Comparison of ENCODE assay signal across 21 cellular contexts in genomic region chr3:27985369-27986035, GRCh38.
A peak's percentile ranks its signal among the peaks of the same experiment; 100 is the strongest.
DNase-seq lines count a peak whose midpoint lies in the region; ATAC-seq, FAIRE-seq and TF ChIP-seq lines count a peak whose summit lies in the region.
"Had no signal": no experiment of that assay in that cellular context is flagged by ENCODE, and none has a peak within 500 bp of the region (broad histone marks: within the 10 kb centered on the region; RNA-seq: fewer than 3 reads in every experiment).

No MANE protein-coding gene starts in this region.

- H3K4me1 ChIP-seq in HUES48 (ENCODE audit: control insufficient read depth, insufficient read depth, low read length) = peaks cover 15% of the 10 kb centered on the region
- H3K4me1 ChIP-seq in endodermal cell (ENCODE audit: control insufficient read depth, insufficient read depth, low read length) = no peaks in the 10 kb centered on the region
- H3K4me1 ChIP-seq in keratinocyte (ENCODE audit: control insufficient read depth, extremely low read depth, insufficient read depth, low read length) = peaks cover 7% of the 10 kb centered on the region
- H3K4me1 ChIP-seq: BLaER1 treated with 17β-estradiol and CSF1 and Interleukin-3, amounts not matched to agents 10 nM and 100 nM; upper lobe of left lung had no signal

- H3K9me1 ChIP-seq in keratinocyte (ENCODE audit: control insufficient read depth, extremely low read depth, insufficient read depth, low read length) = no peaks in the 10 kb centered on the region

- no peaks in the 10 kb centered on the region for H3K9me3 Mint-ChIP-seq in endodermal cell
- peaks cover 0 to 13% of the 10 kb centered on the region in 2 donors for H3K9me3 Mint-ChIP-seq in activated naive CD4-positive, alpha-beta T cell treated with anti-CD3 and anti-CD28 coated beads, Interleukin-2, amount 50 U/mL, for 72 hours
- H3K9me3 Mint-ChIP-seq: activated naive CD4-positive, alpha-beta T cell treated with anti-CD3 and anti-CD28 coated beads for 36 hours had no signal

- H3K27ac Mint-ChIP-seq in endodermal cell = peak overlapping the region; percentile 85
- H3K27ac Mint-ChIP-seq in activated naive CD4-positive, alpha-beta T cell treated with anti-CD3 and anti-CD28 coated beads, Interleukin-2, amount 50 U/mL, for 72 hours = no peak overlapping the region
- H3K27ac Mint-ChIP-seq: activated CD4-positive, alpha-beta T cell treated with anti-CD3 and anti-CD28 coated beads for 36 hours; activated naive CD4-positive, alpha-beta T cell treated with anti-CD3 and anti-CD28 coated beads for 36 hours; activated T-cell treated with anti-CD3 and anti-CD28 coated beads, Interleukin-2, amount 50 U/mL, for 72 hours had no signal

- in situ Hi-C loops in G401 (cut with HindIII; ENCODE audit: low sequenced_read_pairs) = no loop called here

- no peaks in the 10 kb centered on the region for H4K20me1 ChIP-seq in keratinocyte (ENCODE audit: control insufficient read depth, extremely low read depth, insufficient read depth, low read length)
- H4K20me1 ChIP-seq: BLaER1 treated with 17β-estradiol and CSF1 and Interleukin-3, amounts not matched to agents 10 nM and 100 nM had no signal

- H3K4me1 Mint-ChIP-seq in endodermal cell = peaks cover 12% of the 10 kb centered on the region
- H3K4me1 Mint-ChIP-seq: activated CD4-positive, alpha-beta T cell treated with anti-CD3 and anti-CD28 coated beads for 36 hours had no signal

- H3K4me3 Mint-ChIP-seq in endodermal cell = no peak overlapping the region
- H3K4me3 Mint-ChIP-seq: activated CD4-positive, alpha-beta T cell treated with anti-CD3 and anti-CD28 coated beads for 36 hours; activated naive CD4-positive, alpha-beta T cell treated with anti-CD3 and anti-CD28 coated beads for 36 hours; activated T-cell treated with anti-CD3 and anti-CD28 coated beads, Interleukin-2, amount 50 U/mL, for 72 hours had no signal

- ATAC-seq in activated naive CD4-positive, alpha-beta T cell treated with anti-CD3 and anti-CD28 coated beads, Interleukin-2, amount 50 U/mL, for 72 hours = no peak
- ATAC-seq: activated CD4-positive, alpha-beta T cell treated with anti-CD3 and anti-CD28 coated beads for 36 hours; activated T-cell treated with anti-CD3 and anti-CD28 coated beads, Interleukin-2, amount 50 U/mL, for 72 hours had no signal

- H3K27me3 ChIP-seq in HUES48 (ENCODE audit: control insufficient read depth, insufficient read depth, low read length) (no peaks in the 10 kb centered on the region), endodermal cell (ENCODE audit: control insufficient read depth, insufficient read depth, low read length, poor library complexity, severe bottlenecking) (no peaks in the 10 kb centered on the region), keratinocyte (ENCODE audit: control insufficient read depth, extremely low read depth, insufficient read depth, low read length) (no peaks in the 10 kb centered on the region)
- H3K27me3 ChIP-seq: BLaER1 treated with 17β-estradiol and CSF1 and Interleukin-3, amounts not matched to agents 10 nM and 100 nM; upper lobe of left lung had no signal

- H3K9ac ChIP-seq in HUES48 (ENCODE audit: low read depth, low read length) (peak overlapping the region; percentile 28; the same call in 1 of the 2 replicates), endodermal cell (ENCODE audit: extremely low read depth, low read length, poor library complexity, severe bottlenecking) (no peak overlapping the region), keratinocyte (ENCODE audit: control insufficient read depth, extremely low read depth, insufficient read depth, low read length) (no peak overlapping the region)
- H3K9ac ChIP-seq: BLaER1 treated with 17β-estradiol and CSF1 and Interleukin-3, amounts not matched to agents 10 nM and 100 nM had no signal

- H3K4me3 ChIP-seq in HUES48 (ENCODE audit: low read depth, low read length) (no peak overlapping the region; the same call in 1 of the 2 replicates), endodermal cell (ENCODE audit: low read length) (no peak overlapping the region), keratinocyte (ENCODE audit: control insufficient read depth in 2 of 3, extremely low read depth in 1 of 3, insufficient read depth in 2 of 3, low read depth in 1 of 3, low read length in 3 of 3) (no peak overlapping the region)
- H3K4me3 ChIP-seq: BLaER1 treated with 17β-estradiol and CSF1 and Interleukin-3, amounts not matched to agents 10 nM and 100 nM; upper lobe of left lung had no signal

- TF ChIP-seq CTCF in endodermal cell (conservative IDR thresholded peaks at IDR 0.05) (no peak), keratinocyte (optimal IDR thresholded peaks at IDR 0.05 in 1 of 3, IDR thresholded peaks at IDR 0.05 in 1 of 3, conservative IDR thresholded peaks at IDR 0.05 in 1 of 3; ENCODE audit: extremely low read depth in 1 of 3, insufficient read depth in 2 of 3, low read length in 3 of 3) (no peak)

- no peaks in the 10 kb centered on the region for H3K79me2 ChIP-seq in keratinocyte (ENCODE audit: control insufficient read depth, insufficient read depth, low read length)

- peak overlapping the region; percentile 49 for H3K27ac ChIP-seq in HUES48 (ENCODE audit: low read depth, low read length)
- H3K27ac ChIP-seq in endodermal cell (ENCODE audit: low read depth, low read length) = no peak overlapping the region
- no peak overlapping the region for H3K27ac ChIP-seq in keratinocyte (ENCODE audit: control insufficient read depth, insufficient read depth, low read length)
- H3K27ac ChIP-seq: BLaER1 treated with 17β-estradiol and CSF1 and Interleukin-3, amounts not matched to agents 10 nM and 100 nM; dorsolateral prefrontal cortex; upper lobe of left lung had no signal

- peak overlapping the region; percentile 7 for H3K4me2 ChIP-seq in keratinocyte (ENCODE audit: control insufficient read depth, extremely low read depth, insufficient read depth, low read depth, low read length)
- H3K4me2 ChIP-seq: BLaER1 treated with 17β-estradiol and CSF1 and Interleukin-3, amounts not matched to agents 10 nM and 100 nM had no signal

- dilution Hi-C loops in keratinocyte (cut with MboI; ENCODE audit: extremely low pct_ligation_motif_present, low sequenced_read_pairs) = no loop called here

- H3K27me3 Mint-ChIP-seq in endodermal cell (ENCODE audit: insufficient read depth) = no peaks in the 10 kb centered on the region

- H2AFZ ChIP-seq in keratinocyte (ENCODE audit: control insufficient read depth, low read length) = no peak overlapping the region

- peak; percentile 27 for DNase-seq in EH (ENCODE audit: low read depth)
- DNase-seq in endodermal cell = no peak
- peak; percentile 23 for DNase-seq in keratinocyte (ENCODE audit: low read depth, low spot score)
- no peak for DNase-seq in activated naive CD4-positive, alpha-beta T cell treated with anti-CD3 and anti-CD28 coated beads, Interleukin-2, amount 50 U/mL, for 72 hours (ENCODE audit: low spot score in 2 of 2)
- no peak for DNase-seq in G401 (ENCODE audit: low spot score)
- DNase-seq in HuH-7 (ENCODE audit: low spot score) = no peak
- no peak for DNase-seq in stimulated activated CD4-positive, alpha-beta T cell treated with anti-CD3 and anti-CD28 coated beads, Interleukin-12 subunit alpha, Interleukin-12 subunit beta, amount 100 ng/mL, for 4 hours
- DNase-seq: activated CD4-positive, alpha-beta T cell treated with anti-CD3 and anti-CD28 coated beads for 36 hours; activated naive CD4-positive, alpha-beta T cell treated with anti-CD3 and anti-CD28 coated beads for 36 hours; activated T-cell treated with anti-CD3 and anti-CD28 coated beads, Interleukin-2, amount 50 U/mL, for 72 hours; Calu3; dorsolateral prefrontal cortex; Kasumi-1; NCI-H187 treated with DMSO at 0.1 percent for 48 hours; NCI-H748 treated with DMSO at 0.1 percent for 48 hours; SIG-M5; stimulated activated CD8-positive, alpha-beta memory T cell treated with anti-CD3 and anti-CD28 coated beads, Interleukin-4, amount 100 ng/mL, for 48 hours; upper lobe of left lung had no signal

- H3K36me3 ChIP-seq in HUES48 (ENCODE audit: control insufficient read depth, insufficient read depth, low read length) (no peaks in the 10 kb centered on the region), endodermal cell (ENCODE audit: control insufficient read depth, insufficient read depth, low read length) (no peaks in the 10 kb centered on the region), keratinocyte (ENCODE audit: control insufficient read depth in 2 of 2, extremely low read depth in 1 of 2, insufficient read depth in 2 of 2, low read length in 2 of 2) (no peaks in the 10 kb centered on the region)
- H3K36me3 ChIP-seq: BLaER1 treated with 17β-estradiol and CSF1 and Interleukin-3, amounts not matched to agents 10 nM and 100 nM; upper lobe of left lung had no signal

- H3K36me3 Mint-ChIP-seq in endodermal cell (ENCODE audit: low read depth) = no peaks in the 10 kb centered on the region
- H3K36me3 Mint-ChIP-seq in activated naive CD4-positive, alpha-beta T cell treated with anti-CD3 and anti-CD28 coated beads, Interleukin-2, amount 50 U/mL, for 72 hours = peaks cover 5 to 7% of the 10 kb centered on the region in 2 donors

- FAIRE-seq in keratinocyte (lab: Jason Lieb, UNC) = no peak
- FAIRE-seq: HTR-8/SVneo had no signal

- WGBS in endodermal cell (ENCODE audit: insufficient coverage in 1 of 2, insufficient read length in 1 of 2), 2 experiments = 87 to 96% methylated on average over 2 to 4 of the region's 4 CpGs

- H3K9me3 ChIP-seq in HUES48 (ENCODE audit: control insufficient read depth, insufficient read depth, low read length) (no peaks in the 10 kb centered on the region), endodermal cell (ENCODE audit: control insufficient read depth, low read length) (no peaks in the 10 kb centered on the region), keratinocyte (ENCODE audit: control insufficient read depth, low read depth, low read length) (no peaks in the 10 kb centered on the region)
- H3K9me3 ChIP-seq: upper lobe of left lung had no signal

Comparison
In these comparisons a context has a peak if more than half of its experiments do, and no peak if none do; other contexts are left out.
1. DNase-seq: peak in EH (single experiment) and keratinocyte (single experiment); none in endodermal cell (single experiment), activated naive CD4-positive, alpha-beta T cell treated with anti-CD3 and anti-CD28 coated beads, Interleukin-2, amount 50 U/mL, for 72 hours (0 of 2), G401 (single experiment), HuH-7 (single experiment) and stimulated activated CD4-positive, alpha-beta T cell treated with anti-CD3 and anti-CD28 coated beads, Interleukin-12 subunit alpha, Interleukin-12 subunit beta, amount 100 ng/mL, for 4 hours (single experiment).